In the genomic region with DNA sequence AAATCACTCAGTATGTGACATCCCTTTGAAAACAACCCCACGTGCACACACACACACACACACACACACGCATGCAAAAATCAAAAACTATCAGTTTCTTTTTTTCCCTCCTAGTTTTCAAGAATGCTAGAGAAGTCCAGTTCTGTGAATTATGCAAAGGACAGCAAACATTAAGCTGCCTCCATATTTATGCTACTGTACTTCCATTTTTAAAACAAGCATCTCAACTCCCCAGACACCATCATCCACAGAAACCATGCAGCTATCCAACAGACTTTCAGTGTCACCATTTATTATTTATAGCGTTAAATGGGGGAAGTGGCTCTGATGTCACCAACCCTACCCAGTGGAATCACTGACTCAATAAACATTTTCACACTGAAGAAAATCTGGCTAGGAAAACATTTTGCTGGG, we compare ENCODE assay signal across 8 cellular contexts. TPM values are rescaled to one million over a fixed set of nuclear protein-coding genes. Genes with fewer than 3 reads are reported as not detected.
DNase-seq lines count a peak whose midpoint lies in the region; ATAC-seq and TF ChIP-seq lines count a peak whose summit lies in the region.

No MANE protein-coding gene starts in this region.

- no peaks in the 10 kb centered on the region for H3K27me3 Mint-ChIP-seq in IgD-negative memory B cell
- H3K27me3 Mint-ChIP-seq in activated naive CD4-positive, alpha-beta T cell treated with anti-CD3 and anti-CD28 coated beads for 36 hours (ENCODE audit: low read depth): no peaks in the 10 kb centered on the region
- no peaks in the 10 kb centered on the region for H3K27me3 Mint-ChIP-seq in stimulated activated naive CD8-positive, alpha-beta T cell treated with anti-CD3 and anti-CD28 coated beads, Interleukin-15, amount 100 ng/mL, for 72 hours

- H3K27ac ChIP-seq in iPS-18a (ENCODE audit: low read length): no peak overlapping the region

- no peak for DNase-seq in AG09309 (ENCODE audit: low read depth)
- DNase-seq in activated naive CD4-positive, alpha-beta T cell treated with anti-CD3 and anti-CD28 coated beads for 36 hours: peak; percentile 46
- DNase-seq in stimulated activated naive CD8-positive, alpha-beta T cell treated with anti-CD3 and anti-CD28 coated beads, Interleukin-15, amount 100 ng/mL, for 72 hours: peak; percentile 19 to 42
- DNase-seq in activated CD4-positive, CD25-positive, alpha-beta regulatory T cell treated with anti-CD3 and anti-CD28 coated beads, Interleukin-2, amount 50 U/mL, for 72 hours: no peak
- DNase-seq in NK-92 (lab: John Stamatoyannopoulos, UW; ENCODE audit: unreplicated experiment): no peak

- H3K4me1 Mint-ChIP-seq in IgD-negative memory B cell: peaks cover 43 to 57% (median 52%) of the 10 kb centered on the region in 3 donors
- peaks cover 62% of the 10 kb centered on the region for H3K4me1 Mint-ChIP-seq in activated naive CD4-positive, alpha-beta T cell treated with anti-CD3 and anti-CD28 coated beads for 36 hours (ENCODE audit: low read depth)
- H3K4me1 Mint-ChIP-seq in stimulated activated naive CD8-positive, alpha-beta T cell treated with anti-CD3 and anti-CD28 coated beads, Interleukin-15, amount 100 ng/mL, for 72 hours: peaks cover 66% of the 10 kb centered on the region

- H3K4me3 Mint-ChIP-seq in IgD-negative memory B cell: peak overlapping the region; percentile 93 to 99 (median 98)
- H3K4me3 Mint-ChIP-seq in activated naive CD4-positive, alpha-beta T cell treated with anti-CD3 and anti-CD28 coated beads for 36 hours: peak overlapping the region; percentile 96
- H3K4me3 Mint-ChIP-seq in stimulated activated naive CD8-positive, alpha-beta T cell treated with anti-CD3 and anti-CD28 coated beads, Interleukin-15, amount 100 ng/mL, for 72 hours: peak overlapping the region; percentile 91 to 99

- no peaks in the 10 kb centered on the region for H3K9me3 Mint-ChIP-seq in IgD-negative memory B cell
- no peaks in the 10 kb centered on the region for H3K9me3 Mint-ChIP-seq in activated naive CD4-positive, alpha-beta T cell treated with anti-CD3 and anti-CD28 coated beads for 36 hours
- no peaks in the 10 kb centered on the region for H3K9me3 Mint-ChIP-seq in stimulated activated naive CD8-positive, alpha-beta T cell treated with anti-CD3 and anti-CD28 coated beads, Interleukin-15, amount 100 ng/mL, for 72 hours

- H3K9me3 ChIP-seq in iPS-18a (ENCODE audit: control insufficient read depth, low read depth, low read length): no peaks in the 10 kb centered on the region

- no peaks in the 10 kb centered on the region for H3K36me3 Mint-ChIP-seq in IgD-negative memory B cell
- peaks cover 9% of the 10 kb centered on the region for H3K36me3 Mint-ChIP-seq in activated naive CD4-positive, alpha-beta T cell treated with anti-CD3 and anti-CD28 coated beads for 36 hours (ENCODE audit: low read depth)

- H3K27me3 ChIP-seq in iPS-18a (ENCODE audit: control insufficient read depth, insufficient read depth, low read length): no peaks in the 10 kb centered on the region

- ATAC-seq in stimulated activated naive CD8-positive, alpha-beta T cell treated with anti-CD3 and anti-CD28 coated beads, Interleukin-15, amount 100 ng/mL, for 72 hours: no peak
- ATAC-seq in activated CD4-positive, CD25-positive, alpha-beta regulatory T cell treated with anti-CD3 and anti-CD28 coated beads, Interleukin-2, amount 50 U/mL, for 24 hours: no peak

- H3K9ac ChIP-seq in iPS-18a (ENCODE audit: low read length): peak overlapping the region; percentile 92

- H3K36me3 ChIP-seq in iPS-18a (ENCODE audit: control insufficient read depth, low read depth, low read length): no peaks in the 10 kb centered on the region

- intact Hi-C loops in activated naive CD4-positive, alpha-beta T cell treated with anti-CD3 and anti-CD28 coated beads for 36 hours (cut with micrococcal nuclease): loop anchor here (1.0 to 5.0 kb wide), 5 partner anchors 16 to 1673 kb away; no protein-coding TSS in a partner anchor

- H3K4me1 ChIP-seq in iPS-18a (ENCODE audit: control insufficient read depth, low read depth, low read length): peaks cover 68% of the 10 kb centered on the region

- no peak for TF ChIP-seq CTCF in AG09309 (IDR thresholded peaks at IDR 0.05; ENCODE audit: control insufficient read depth, insufficient read depth, low read depth, low read length, missing control alignments)

- peak overlapping the region; percentile 90 to 99 (median 96) for H3K27ac Mint-ChIP-seq in IgD-negative memory B cell
- peak overlapping the region; percentile 95 for H3K27ac Mint-ChIP-seq in activated naive CD4-positive, alpha-beta T cell treated with anti-CD3 and anti-CD28 coated beads for 36 hours
- peak overlapping the region; percentile 94 to 99 for H3K27ac Mint-ChIP-seq in stimulated activated naive CD8-positive, alpha-beta T cell treated with anti-CD3 and anti-CD28 coated beads, Interleukin-15, amount 100 ng/mL, for 72 hours

- CTCF ChIA-PET in activated naive CD4-positive, alpha-beta T cell treated with anti-CD3 and anti-CD28 coated beads for 36 hours (lab: Charles Lee): interaction anchor here (0.6 to 6.3 kb wide), 6 partner anchors 8 to 93 kb away, joined by 3 to 61 read pairs (median 3); no protein-coding TSS in a partner anchor

- H3K4me3 ChIP-seq in AG09309 (ENCODE audit: control insufficient read depth, low read depth, low read length) (peak overlapping the region; percentile 79), iPS-18a (ENCODE audit: low read length) (peak overlapping the region; percentile 91)

RNA-seq across cellular contexts. Expression of a gene that starts 1.6 kb away (rescaled TPM):
- polyA plus RNA-seq in IgD-negative memory B cell: 31.0 TPM
- total RNA-seq in activated naive CD4-positive, alpha-beta T cell treated with anti-CD3 and anti-CD28 coated beads for 36 hours: 10 to 100 TPM; 32.8 to 35.5 TPM

Comparison
In these comparisons a context has a peak if more than half of its experiments do, and no peak if none do; other contexts are left out.
1. DNase-seq: peak in activated naive CD4-positive, alpha-beta T cell treated with anti-CD3 and anti-CD28 coated beads for 36 hours (single experiment) and stimulated activated naive CD8-positive, alpha-beta T cell treated with anti-CD3 and anti-CD28 coated beads, Interleukin-15, amount 100 ng/mL, for 72 hours (2 of 2); none in AG09309 (single experiment), activated CD4-positive, CD25-positive, alpha-beta regulatory T cell treated with anti-CD3 and anti-CD28 coated beads, Interleukin-2, amount 50 U/mL, for 72 hours (single experiment) and NK-92 (single experiment).
2. Peak in every context shown above with its lines, with median percentiles within 50 percentile points of each other: H3K27ac Mint-ChIP-seq and H3K4me3 Mint-ChIP-seq.